Comparison of ENCODE assay signal across 17 cellular contexts in genomic region chr10:5599613-5600520, GRCh38.
DNase-seq lines count a peak whose midpoint lies in the region; ATAC-seq, FAIRE-seq and TF ChIP-seq lines count a peak whose summit lies in the region.
"Had no signal": no experiment of that assay in that cellular context is flagged by ENCODE, and none has a peak within 500 bp of the region (broad histone marks: within the 10 kb centered on the region; RNA-seq: fewer than 3 reads in every experiment).

No MANE protein-coding gene starts in this region.

- no peak overlapping the region for H3K9ac ChIP-seq in IMR-90 (ENCODE audit: low read depth, low read length)

- H3K36me3 ChIP-seq in IMR-90 (ENCODE audit: control insufficient read depth, insufficient read depth, low read length) (no peaks in the 10 kb centered on the region), bronchial epithelial cell (ENCODE audit: control insufficient read depth, insufficient read depth, low read length) (no peaks in the 10 kb centered on the region), mucosa of descending colon (ENCODE audit: low read depth) (no peaks in the 10 kb centered on the region), tibial artery (no peaks in the 10 kb centered on the region)

- dilution Hi-C loops in IMR-90 (cut with HindIII; ENCODE audit: low sequenced_read_pairs, unreplicated experiment) = no loop called here

- intact Hi-C loops in IMR-90 (cut with micrococcal nuclease) (no loop called here), mucosa of descending colon (cut with DNase I, micrococcal nuclease) (no loop called here), tibial artery (cut with DNase I; ENCODE audit: low total_unique reads) (loop anchor here (5.0 kb wide), 1 partner anchor 38 kb away; no protein-coding TSS in a partner anchor)

- no peak overlapping the region; the same call in 2 of the 3 replicates for H2BK15ac ChIP-seq in IMR-90 (ENCODE audit: low read depth, low read length)

- H3K27me3 ChIP-seq in IMR-90 (ENCODE audit: control insufficient read depth, insufficient read depth, low read length) = no peaks in the 10 kb centered on the region
- no peaks in the 10 kb centered on the region for H3K27me3 ChIP-seq in bronchial epithelial cell (ENCODE audit: control insufficient read depth, insufficient read depth, low read length)
- H3K27me3 ChIP-seq in tibial artery = no peaks in the 10 kb centered on the region

- peak; percentile 66 for FAIRE-seq in bronchial epithelial cell (lab: Jason Lieb, UNC)

- CTCF ChIA-PET in IMR-90 (lab: Yijun Ruan, JAX) = interaction anchor here (1.0 kb wide), 1 partner anchor 785 kb away, joined by 4 read pairs; no protein-coding TSS in a partner anchor

- H3K4ac ChIP-seq in IMR-90 (ENCODE audit: low read depth, low read length) = no peak overlapping the region

- H2BK120ac ChIP-seq in IMR-90 (ENCODE audit: low read depth, low read length) = peak overlapping the region; percentile 11; the same call in 1 of the 2 replicates

- no peak overlapping the region; the same call in 1 of the 2 replicates for H4K91ac ChIP-seq in IMR-90 (ENCODE audit: insufficient read depth, low read depth, low read length)

- no peak for TF ChIP-seq RAD21 in IMR-90 (IDR thresholded peaks at IDR 0.05; ENCODE audit: low read length)

- ATAC-seq in IMR-90 (ENCODE audit: low read depth) (no peak), mucosa of descending colon (no peak)
- no peak for ATAC-seq in activated CD4-positive, CD25-positive, alpha-beta regulatory T cell treated with anti-CD3 and anti-CD28 coated beads, Interleukin-2, amount 50 U/mL, for 24 hours
- ATAC-seq: Panc1, SK-N-SH treated with all-trans-retinoic acid at 6 μM for 48 hours had no signal

- H3K18ac ChIP-seq in IMR-90 (ENCODE audit: low read depth, low read length) = no peak overlapping the region

- H3K4me3 ChIP-seq in IMR-90 (ENCODE audit: insufficient read depth, low read depth, low read length) (no peak overlapping the region), bronchial epithelial cell (ENCODE audit: low read depth, low read length) (no peak overlapping the region), mucosa of descending colon (no peak overlapping the region), tibial artery (no peak overlapping the region)

- no peak overlapping the region for H3K27ac ChIP-seq in IMR-90 (ENCODE audit: insufficient read depth, low read length)
- peak overlapping the region; percentile 76 to 77 for H3K27ac ChIP-seq in tibial artery

- H3K79me1 ChIP-seq in IMR-90 (ENCODE audit: low read depth in 1 of 2, low read length in 2 of 2) = peaks cover 0 to 8% of the 10 kb centered on the region in 2 experiments; a peak in 1 of 4 replicates

- no peak overlapping the region for H2BK20ac ChIP-seq in IMR-90 (ENCODE audit: low read depth, low read length)

- H3K9me3 ChIP-seq in IMR-90 (ENCODE audit: control insufficient read depth, insufficient read depth, low read length) (no peaks in the 10 kb centered on the region), mucosa of descending colon (no peaks in the 10 kb centered on the region), tibial artery (no peaks in the 10 kb centered on the region)

- H2AK9ac ChIP-seq in IMR-90 (replicated peaks; ENCODE audit: low read depth, low read length, poor library complexity) = peak overlapping the region; percentile 11

- H2AFZ ChIP-seq in IMR-90 (replicated peaks; ENCODE audit: low read length, poor library complexity) = no peak overlapping the region

- BruUV-seq in IMR-90 (replicated peaks; lab: Mats Ljungman, UMichigan) = no TSS peak

- H3K4me2 ChIP-seq in IMR-90 (ENCODE audit: low read depth, low read length) = no peak overlapping the region

- POLR2A ChIA-PET in IMR-90 (lab: Charles Lee; ENCODE audit: unreplicated experiment) = no interaction called here

- H4K20me1 ChIP-seq in IMR-90 (ENCODE audit: insufficient read depth, low read length) = no peaks in the 10 kb centered on the region

- DNase-seq in IMR-90 (no peak), bronchial epithelial cell (ENCODE audit: low read depth) (no peak), mucosa of descending colon (peak in 2 of 3 donors; percentile 10 to 28), tibial artery (no peak), DMS153 treated with DMSO at 0.1 percent for 48 hours (lab: John Stamatoyannopoulos, UW; ENCODE audit: unreplicated experiment) (no peak), foreskin melanocyte (no peak)
- DNase-seq: ACHN; CD4-positive, alpha-beta T cell; H9; KBM-7; NCI-H1048; NCI-H2227 treated with DMSO at 0.1 percent for 48 hours; NCI-H69; SHP77 had no signal

- 95% methylated on average over 6 of the region's 23 CpGs; no CpG with 5 or more reads in 1 of the 2 experiments for WGBS in IMR-90 (ENCODE audit: extremely low coverage in 2 of 2, insufficient read length in 1 of 2), 2 experiments

- H3K9me1 ChIP-seq in IMR-90 (ENCODE audit: insufficient read depth, low read length) = peaks cover 21% of the 10 kb centered on the region

- peak overlapping the region; percentile 32 for H2AK5ac ChIP-seq in IMR-90 (ENCODE audit: low read depth, low read length)

- no peak for TF ChIP-seq CTCF in IMR-90 (conservative IDR thresholded peaks at IDR 0.05; ENCODE audit: low read depth, low read length)
- TF ChIP-seq CTCF in bronchial epithelial cell (IDR thresholded peaks at IDR 0.05; ENCODE audit: insufficient read depth, low read length, severe bottlenecking) = no peak
- TF ChIP-seq CTCF in mucosa of descending colon (IDR thresholded peaks at IDR 0.05) = no peak
- TF ChIP-seq CTCF in tibial artery (IDR thresholded peaks at IDR 0.05) = no peak

- H3K23ac ChIP-seq in IMR-90 (ENCODE audit: low read depth, low read length) = no peak overlapping the region

- H2BK5ac ChIP-seq in IMR-90 (ENCODE audit: low read depth, low read length, poor library complexity, severe bottlenecking) = no peak overlapping the region

- H4K8ac ChIP-seq in IMR-90 (ENCODE audit: low read depth in 2 of 2, low read length in 2 of 2) = no peak overlapping the region

- H3K4me1 ChIP-seq in IMR-90 (ENCODE audit: control insufficient read depth, insufficient read depth, low read length) (peaks cover 16% of the 10 kb centered on the region), mucosa of descending colon (ENCODE audit: low read depth) (no peaks in the 10 kb centered on the region), tibial artery (peaks cover 5 to 90% (median 60%) of the 10 kb centered on the region in 4 donors)

- H4K5ac ChIP-seq in IMR-90 (ENCODE audit: low read depth, low read length) = no peak overlapping the region

- TF ChIP-seq POLR2A in IMR-90 (IDR thresholded peaks at IDR 0.05; ENCODE audit: low read depth, low read length) = no peak

- in situ Hi-C loops in IMR-90 (cut with MboI; ENCODE audit: low sequenced_read_pairs) = loop anchor here (25.0 kb wide), 1 partner anchor 763 kb away; the partner anchor contains the start of gene AKR1E2

- no peak overlapping the region for H3K14ac ChIP-seq in IMR-90 (replicated peaks; ENCODE audit: low read depth, low read length)

- H3K56ac ChIP-seq in IMR-90 (ENCODE audit: extremely low read depth, insufficient read depth, low read length) = no peak overlapping the region

TF ChIP-seq in IMR-90, 13 proteins besides CTCF, POLR2A, EP300 and RAD21:
- TF ChIP-seq CEBPB (IDR thresholded peaks at IDR 0.05; ENCODE audit: low read depth, low read length) = no peak
- no peak for TF ChIP-seq RCOR1 (IDR thresholded peaks at IDR 0.05; ENCODE audit: insufficient replicate concordance, low read length)
- TF ChIP-seq SMC3 (IDR thresholded peaks at IDR 0.05; ENCODE audit: low read depth, low read length) = no peak
- TF ChIP-seq USF2 (IDR thresholded peaks at IDR 0.05; ENCODE audit: low read depth, low read length) = no peak
- no peak for TF ChIP-seq BHLHE40 (IDR thresholded peaks at IDR 0.05; ENCODE audit: low read depth, low read length)
- no peak for TF ChIP-seq MAFK (IDR thresholded peaks at IDR 0.05; ENCODE audit: low read depth, low read length)
- no peak for TF ChIP-seq MXI1 (IDR thresholded peaks at IDR 0.05; ENCODE audit: borderline replicate concordance, low read depth, low read length)
- no peak for TF ChIP-seq CHD1 (IDR thresholded peaks at IDR 0.05; ENCODE audit: low read depth, low read length)
- TF ChIP-seq RFX5 (IDR thresholded peaks at IDR 0.05; ENCODE audit: low read depth, low read length) = no peak
- no peak for TF ChIP-seq NFE2L2 (IDR thresholded peaks at IDR 0.05; ENCODE audit: low read depth, low read length)
- TF ChIP-seq MAZ (IDR thresholded peaks at IDR 0.05; ENCODE audit: borderline replicate concordance, low read depth, low read length) = no peak
- no peak for TF ChIP-seq FOS (IDR thresholded peaks at IDR 0.05; ENCODE audit: low read depth, low read length)
- no peak for TF ChIP-seq ELK1 (IDR thresholded peaks at IDR 0.05; ENCODE audit: borderline replicate concordance, low read depth, low read length)

Comparison
In these comparisons a context has a peak if more than half of its experiments do, and no peak if none do; other contexts are left out.
1. DNase-seq: peak in mucosa of descending colon (2 of 3); none in IMR-90 (single experiment), bronchial epithelial cell (single experiment), tibial artery (0 of 2), DMS153 treated with DMSO at 0.1 percent for 48 hours (single experiment) and foreskin melanocyte (single experiment).